Comparison of ENCODE assay signal across 11 cellular contexts in the genomic region with DNA sequence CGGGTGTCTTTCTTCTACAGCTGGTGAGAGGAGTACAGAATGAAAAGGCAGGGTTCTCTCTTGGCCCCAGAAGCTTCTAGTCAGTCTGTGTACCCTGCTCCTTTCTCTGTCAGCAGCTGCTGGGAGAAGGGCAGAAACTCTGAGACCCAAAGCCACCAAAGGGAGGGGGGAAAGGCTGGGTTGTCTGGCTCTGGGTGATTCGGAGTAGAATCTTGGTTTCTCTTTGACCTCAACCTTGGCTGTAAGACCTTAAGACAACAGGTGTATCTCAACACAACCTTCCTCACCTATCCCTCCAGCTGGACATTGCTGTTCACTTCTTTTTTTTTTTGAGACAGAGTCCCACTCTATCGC. TPM values are rescaled to one million over a fixed set of nuclear protein-coding genes. Genes with fewer than 3 reads are reported as not detected.
A peak's percentile ranks its signal among the peaks of the same experiment; 100 is the strongest.
DNase-seq lines count a peak whose midpoint lies in the region; ATAC-seq and TF ChIP-seq lines count a peak whose summit lies in the region.
"Had no signal": no experiment of that assay in that cellular context is flagged by ENCODE, and none has a peak within 500 bp of the region (broad histone marks: within the 10 kb centered on the region; RNA-seq: fewer than 3 reads in every experiment).

No MANE protein-coding gene starts in this region.

- H3K4me1 ChIP-seq in colonic mucosa (peaks cover 38% of the 10 kb centered on the region), neuronal stem cell (ENCODE audit: control insufficient read depth in 2 of 2, insufficient read depth in 1 of 2, low read depth in 1 of 2, low read length in 2 of 2) (peaks cover 40 to 55% of the 10 kb centered on the region in 2 donors)

- no peak overlapping the region for H2BK5ac ChIP-seq in neuronal stem cell (ENCODE audit: low read length)

- no peaks in the 10 kb centered on the region for H3K9me3 Mint-ChIP-seq in natural killer cell
- H3K9me3 Mint-ChIP-seq in natural killer cell treated with Interleukin-12 subunit alpha and Interleukin-12 subunit beta and Interleukin-15 and Interleukin-18, amount 100 ng/mL, for 72 hours = no peaks in the 10 kb centered on the region

- H3K27me3 ChIP-seq in colonic mucosa = no peaks in the 10 kb centered on the region
- H3K27me3 ChIP-seq in neuronal stem cell (ENCODE audit: control insufficient read depth in 3 of 3, insufficient read depth in 3 of 3, low read depth in 1 of 3, low read length in 3 of 3) = peaks cover 0 to 12% (median 8%) of the 10 kb centered on the region in 3 experiments

- H3K9me3 ChIP-seq in colonic mucosa (no peaks in the 10 kb centered on the region), neuronal stem cell (replicated peaks in 1 of 2; ENCODE audit: control insufficient read depth in 2 of 2, insufficient read depth in 1 of 2, low read depth in 1 of 2, low read length in 2 of 2) (peaks cover 0 to 4% of the 10 kb centered on the region in 2 donors)

- H3K4me3 Mint-ChIP-seq in natural killer cell = no peak overlapping the region
- no peak overlapping the region for H3K4me3 Mint-ChIP-seq in natural killer cell treated with Interleukin-12 subunit alpha and Interleukin-12 subunit beta and Interleukin-15 and Interleukin-18, amount 100 ng/mL, for 72 hours

- no CpG with 5 or more reads among the region's 3 CpGs for WGBS in neuronal stem cell (ENCODE audit: extremely low coverage in 2 of 2, insufficient read length in 2 of 2, insufficient replicate concordance in 1 of 2), 2 donors

- H4K91ac ChIP-seq in neuronal stem cell (ENCODE audit: low read depth, low read length, poor library complexity) = no peak overlapping the region

- H2BK12ac ChIP-seq in neuronal stem cell (ENCODE audit: low read length) = no peak overlapping the region

- H3K14ac ChIP-seq in neuronal stem cell (ENCODE audit: low read length) = no peak overlapping the region

- H3K23ac ChIP-seq in neuronal stem cell (ENCODE audit: low read depth, low read length, poor library complexity) = no peak overlapping the region

- peaks cover 78 to 82% of the 10 kb centered on the region in 2 donors for H3K4me1 Mint-ChIP-seq in natural killer cell
- H3K4me1 Mint-ChIP-seq in natural killer cell treated with Interleukin-12 subunit alpha and Interleukin-12 subunit beta and Interleukin-15 and Interleukin-18, amount 100 ng/mL, for 72 hours (ENCODE audit: low read depth in 2 of 2) = peaks cover 69% of the 10 kb centered on the region in 2 donors

- H3K4me3 ChIP-seq in colonic mucosa = no peak overlapping the region
- H3K4me3 ChIP-seq in neuronal stem cell (ENCODE audit: low read length in 2 of 2) = no peak overlapping the region

- H3K27ac ChIP-seq in colonic mucosa (peak overlapping the region; percentile 94), neuronal stem cell (replicated peaks; ENCODE audit: low read length) (no peak overlapping the region)
- H3K27ac ChIP-seq: C4-2B had no signal

- no peaks in the 10 kb centered on the region for H3K36me3 Mint-ChIP-seq in natural killer cell
- no peaks in the 10 kb centered on the region for H3K36me3 Mint-ChIP-seq in natural killer cell treated with Interleukin-12 subunit alpha and Interleukin-12 subunit beta and Interleukin-15 and Interleukin-18, amount 100 ng/mL, for 72 hours

- H3K36me3 ChIP-seq in colonic mucosa = no peaks in the 10 kb centered on the region
- H3K36me3 ChIP-seq in neuronal stem cell (replicated peaks in 1 of 2; ENCODE audit: control insufficient read depth in 2 of 2, insufficient read depth in 2 of 2, low read length in 2 of 2) = no peaks in the 10 kb centered on the region

- H3K27ac Mint-ChIP-seq in natural killer cell = peak overlapping the region; percentile 21 to 36
- H3K27ac Mint-ChIP-seq in natural killer cell treated with Interleukin-12 subunit alpha and Interleukin-12 subunit beta and Interleukin-15 and Interleukin-18, amount 100 ng/mL, for 72 hours = no peak overlapping the region

- DNase-seq in natural killer cell (no peak), colonic mucosa (no peak), neuronal stem cell (ENCODE audit: low spot score) (no peak), SK-N-DZ (ENCODE audit: low spot score) (no peak)
- no peak for DNase-seq in natural killer cell treated with Interleukin-12 subunit alpha and Interleukin-12 subunit beta and Interleukin-15 and Interleukin-18, amount 100 ng/mL, for 72 hours (ENCODE audit: low spot score)
- DNase-seq: midbrain; stimulated activated CD4-positive, alpha-beta T cell treated with anti-CD3 and anti-CD28 coated beads, Interleukin-4, amount 100 ng/mL, for 4 hours had no signal

- no peak overlapping the region for H3K4me2 ChIP-seq in neuronal stem cell (ENCODE audit: insufficient read depth, low read length, poor library complexity, severe bottlenecking)

- no peak overlapping the region for H2BK15ac ChIP-seq in neuronal stem cell (ENCODE audit: low read length)

- ATAC-seq in natural killer cell (no peak), GM21526 (IDR thresholded peaks at IDR 0.05; ENCODE audit: low FRiP score, unreplicated experiment) (no peak), HG02870 (IDR thresholded peaks at IDR 0.05; ENCODE audit: unreplicated experiment) (no peak), GM21367 (IDR thresholded peaks at IDR 0.05; ENCODE audit: unreplicated experiment) (no peak)
- no peak for ATAC-seq in natural killer cell treated with Interleukin-12 subunit alpha and Interleukin-12 subunit beta and Interleukin-15 and Interleukin-18, amount 100 ng/mL, for 72 hours

- H2AK5ac ChIP-seq in neuronal stem cell (ENCODE audit: low read depth, low read length) = no peak overlapping the region

- H3K27me3 Mint-ChIP-seq in natural killer cell (ENCODE audit: low read depth in 2 of 2) = no peaks in the 10 kb centered on the region
- H3K27me3 Mint-ChIP-seq in natural killer cell treated with Interleukin-12 subunit alpha and Interleukin-12 subunit beta and Interleukin-15 and Interleukin-18, amount 100 ng/mL, for 72 hours = no peaks in the 10 kb centered on the region

- H3K18ac ChIP-seq in neuronal stem cell (ENCODE audit: low read length) = no peak overlapping the region

- intact Hi-C loops in natural killer cell (cut with micrococcal nuclease) = loop anchor here (10.0 kb wide), 1 partner anchor 329 kb away; no protein-coding TSS in a partner anchor
- intact Hi-C loops in colonic mucosa (cut with DNase I) = no loop called here

- peak overlapping the region; percentile 67 to 89 for H3K9ac ChIP-seq in colonic mucosa (ENCODE audit: low read depth in 2 of 2, low read length in 2 of 2)
- H3K9ac ChIP-seq in neuronal stem cell (ENCODE audit: low read depth, low read length, poor library complexity) = no peak overlapping the region

- H2BK120ac ChIP-seq in neuronal stem cell (ENCODE audit: low read depth, low read length) = no peak overlapping the region

- H4K8ac ChIP-seq in neuronal stem cell (ENCODE audit: low read depth, low read length) = no peak overlapping the region

- no peaks in the 10 kb centered on the region for H3K79me1 ChIP-seq in neuronal stem cell (ENCODE audit: low read depth, low read length)

- H3K4ac ChIP-seq in neuronal stem cell (ENCODE audit: low read length) = no peak overlapping the region

- peak overlapping the region; percentile 55 for H2AFZ ChIP-seq in neuronal stem cell (ENCODE audit: low read length)

- TF ChIP-seq CTCF in natural killer cell (IDR thresholded peaks at IDR 0.05) = no peak
- no peak for TF ChIP-seq CTCF in colonic mucosa (IDR thresholded peaks at IDR 0.05)

RNA-seq across cellular contexts. Expression of a gene that starts 3.3 kb away (rescaled TPM):
- total RNA-seq in natural killer cell (10 to 100 TPM in 1 of 3 donors, 1 to 10 TPM in 2; 8.8 to 10.1 (median 9.9) TPM), colonic mucosa (10 to 100 TPM in 1 of 2 donors, 1 to 10 TPM in 1; 4.8 to 18.8 TPM)
- total RNA-seq in natural killer cell treated with Interleukin-12 subunit alpha and Interleukin-12 subunit beta and Interleukin-15 and Interleukin-18, amount 100 ng/mL, for 72 hours = 1 to 10 TPM; 1.4 to 5.4 TPM
- 5.0 TPM for polyA plus RNA-seq in neuronal stem cell (2013, experiment 1 of 2)
- 4.8 TPM for polyA plus RNA-seq in neuronal stem cell (2013, experiment 2 of 2)
- polyA plus RNA-seq in SK-N-DZ (2014; cell fraction: cytosol; rRNA removed) = 2.2 and 2.4 TPM in 2 replicates
- polyA plus RNA-seq in SK-N-DZ (2014; cell fraction: nucleus; rRNA removed) = 1.3 and 1.4 TPM in 2 replicates

RNA-seq across cellular contexts. Expression of a gene that starts 18.1 kb away (rescaled TPM):
- total RNA-seq in natural killer cell = 100 to 1,000 TPM in 2 of 3 donors, 10 to 100 TPM in 1; 99.0 to 124 (median 110) TPM
- 100 to 1,000 TPM in 1 of 2 donors, 10 to 100 TPM in 1; 79.8 to 102 TPM for total RNA-seq in natural killer cell treated with Interleukin-12 subunit alpha and Interleukin-12 subunit beta and Interleukin-15 and Interleukin-18, amount 100 ng/mL, for 72 hours
- total RNA-seq in colonic mucosa = 10 to 100 TPM; 77.0 to 81.0 TPM
- 106 TPM for polyA plus RNA-seq in neuronal stem cell (2013, experiment 1 of 2)
- polyA plus RNA-seq in neuronal stem cell (2013, experiment 2 of 2) = 110 TPM
- polyA plus RNA-seq in SK-N-DZ (2014; cell fraction: cytosol; rRNA removed) = 56.4 and 63.1 TPM in 2 replicates
- 122 and 188 TPM in 2 replicates for polyA plus RNA-seq in SK-N-DZ (2014; cell fraction: nucleus; rRNA removed)

RNA-seq across cellular contexts. Expression of a gene that starts 36.6 kb away (rescaled TPM):
- 100 to 1,000 TPM; 178 to 213 (median 187) TPM for total RNA-seq in natural killer cell
- total RNA-seq in natural killer cell treated with Interleukin-12 subunit alpha and Interleukin-12 subunit beta and Interleukin-15 and Interleukin-18, amount 100 ng/mL, for 72 hours = 100 to 1,000 TPM in 1 of 2 donors, 10 to 100 TPM in 1; 83.1 to 101 TPM
- 10 to 100 TPM; 53.8 to 55.3 TPM for total RNA-seq in colonic mucosa
- polyA plus RNA-seq in neuronal stem cell (2013, experiment 1 of 2) = 70.7 TPM
- 70.5 TPM for polyA plus RNA-seq in neuronal stem cell (2013, experiment 2 of 2)
- 65.4 and 77.8 TPM in 2 replicates for polyA plus RNA-seq in SK-N-DZ (2014; cell fraction: cytosol; rRNA removed)
- 81.3 and 103 TPM in 2 replicates for polyA plus RNA-seq in SK-N-DZ (2014; cell fraction: nucleus; rRNA removed)

RNA-seq across cellular contexts. Expression of a gene that starts 41.0 kb away (rescaled TPM):
- total RNA-seq in natural killer cell = 10 to 100 TPM; 40.8 to 55.7 (median 42.3) TPM
- total RNA-seq in natural killer cell treated with Interleukin-12 subunit alpha and Interleukin-12 subunit beta and Interleukin-15 and Interleukin-18, amount 100 ng/mL, for 72 hours = 10 to 100 TPM in 1 of 2 donors, 1 to 10 TPM in 1; 4.9 to 10.9 TPM
- total RNA-seq in colonic mucosa = 10 to 100 TPM; 40.3 to 44.5 TPM
- polyA plus RNA-seq in neuronal stem cell (2013, experiment 1 of 2) = 13.2 TPM
- 13.2 TPM for polyA plus RNA-seq in neuronal stem cell (2013, experiment 2 of 2)
- polyA plus RNA-seq in SK-N-DZ (2014; cell fraction: cytosol; rRNA removed) = 20.7 and 29.0 TPM in 2 replicates
- polyA plus RNA-seq in SK-N-DZ (2014; cell fraction: nucleus; rRNA removed) = 11.1 and 12.1 TPM in 2 replicates

RNA-seq across cellular contexts. Expression of a gene that starts 49.5 kb away (rescaled TPM):
- total RNA-seq in natural killer cell (100 to 1,000 TPM; 115 to 141 (median 126) TPM), colonic mucosa (100 to 1,000 TPM in 1 of 2 donors, 10 to 100 TPM in 1; 80.1 to 111 TPM)
- 100 to 1,000 TPM in 1 of 2 donors, 10 to 100 TPM in 1; 91.5 to 147 TPM for total RNA-seq in natural killer cell treated with Interleukin-12 subunit alpha and Interleukin-12 subunit beta and Interleukin-15 and Interleukin-18, amount 100 ng/mL, for 72 hours
- 61.9 TPM for polyA plus RNA-seq in neuronal stem cell (2013, experiment 1 of 2)
- polyA plus RNA-seq in neuronal stem cell (2013, experiment 2 of 2) = 61.2 TPM
- polyA plus RNA-seq in SK-N-DZ (2014; cell fraction: cytosol; rRNA removed) = 71.8 and 93.7 TPM in 2 replicates
- polyA plus RNA-seq in SK-N-DZ (2014; cell fraction: nucleus; rRNA removed) = 133 and 217 TPM in 2 replicates

Comparison
In these comparisons a context has a peak if more than half of its experiments do, and no peak if none do; other contexts are left out.
1. H3K27ac Mint-ChIP-seq: peak in natural killer cell (2 of 2); none in natural killer cell treated with Interleukin-12 subunit alpha and Interleukin-12 subunit beta and Interleukin-15 and Interleukin-18, amount 100 ng/mL, for 72 hours (0 of 2).